Comparison of ENCODE assay signal across 8 cellular contexts in genomic region chr2:14634223-14634884, GRCh38. TPM values are rescaled to one million over a fixed set of nuclear protein-coding genes. Genes with fewer than 3 reads are reported as not detected.
DNase-seq lines count a peak whose midpoint lies in the region; ATAC-seq, FAIRE-seq and TF ChIP-seq lines count a peak whose summit lies in the region.

No MANE protein-coding gene starts in this region.

- no peaks in the 10 kb centered on the region for H3K9me3 ChIP-seq in smooth muscle cell (replicated peaks; ENCODE audit: low read depth)

- peaks cover 54% of the 10 kb centered on the region for H3K27me3 ChIP-seq in H7 (ENCODE audit: control insufficient read depth, insufficient read depth, low read length)
- H3K27me3 ChIP-seq in kidney epithelial cell (ENCODE audit: control insufficient read depth, insufficient read depth, low read length) = no peaks in the 10 kb centered on the region
- peaks cover 88% of the 10 kb centered on the region for H3K27me3 ChIP-seq in smooth muscle cell (ENCODE audit: low read depth)

- H4K20me1 ChIP-seq in smooth muscle cell (ENCODE audit: low read depth) = no peaks in the 10 kb centered on the region

- peak overlapping the region; percentile 69 for H3K4me3 Mint-ChIP-seq in chondrocyte (ENCODE audit: unreplicated experiment)

- H3K27ac Mint-ChIP-seq in chondrocyte (ENCODE audit: unreplicated experiment) = no peak overlapping the region

- H3K9ac ChIP-seq in smooth muscle cell (ENCODE audit: low read depth) = no peak overlapping the region

- TF ChIP-seq CTCF in D721Med (IDR thresholded peaks at IDR 0.05; ENCODE audit: insufficient read depth, missing control alignments) = peak; percentile 73
- peak; percentile 80 for TF ChIP-seq CTCF in chondrocyte (IDR thresholded peaks at IDR 0.05)
- peak; percentile 86 for TF ChIP-seq CTCF in kidney epithelial cell (IDR thresholded peaks at IDR 0.05; ENCODE audit: insufficient read depth, low read length, poor library complexity, severe bottlenecking)
- TF ChIP-seq CTCF in smooth muscle cell (IDR thresholded peaks at IDR 0.05; ENCODE audit: borderline replicate concordance, insufficient read depth, poor library complexity, severe bottlenecking) = peak; percentile 53

- no peaks in the 10 kb centered on the region for H3K79me2 ChIP-seq in smooth muscle cell (ENCODE audit: low read depth)

- no peaks in the 10 kb centered on the region for H3K4me1 ChIP-seq in smooth muscle cell (ENCODE audit: low read depth)

- H3K27me3 Mint-ChIP-seq in chondrocyte (ENCODE audit: low read depth) = peaks cover 67% of the 10 kb centered on the region

- H3F3A ChIP-seq in smooth muscle cell (ENCODE audit: low read depth) = no peaks in the 10 kb centered on the region

- H3K4me1 Mint-ChIP-seq in chondrocyte (ENCODE audit: low read depth) = peaks cover 19% of the 10 kb centered on the region

- no peak for ATAC-seq in HG03108 (IDR thresholded peaks at IDR 0.05; ENCODE audit: unreplicated experiment)

- no peaks in the 10 kb centered on the region for H3K9me3 Mint-ChIP-seq in chondrocyte (ENCODE audit: low read depth)

- H3K4me3 ChIP-seq in H7 (ENCODE audit: insufficient read depth, low read depth, low read length) (peak overlapping the region; percentile 54), kidney epithelial cell (ENCODE audit: low read depth, low read length) (peak overlapping the region; percentile 47), smooth muscle cell (peak overlapping the region; percentile 63)

- no peak for FAIRE-seq in D721Med (lab: Jason Lieb, UNC)

- H2AFZ ChIP-seq in smooth muscle cell (ENCODE audit: low read depth) = peak overlapping the region; percentile 82

- DNase-seq in D721Med (ENCODE audit: insufficient read length, low spot score) (peak; percentile 56), H7 (peak; percentile 90), NCI-H345 (lab: John Stamatoyannopoulos, UW) (peak; percentile 90), chondrocyte (ENCODE audit: low spot score) (peak; percentile 91), kidney epithelial cell (ENCODE audit: low read depth) (peak; percentile 44), smooth muscle cell (lab: John Stamatoyannopoulos, UW; ENCODE audit: unreplicated experiment) (no peak)
- no peak for DNase-seq in activated effector memory CD4-positive, alpha-beta T cell treated with Interleukin-2 at 50 U/mL for 16 hours

- WGBS in smooth muscle cell (ENCODE audit: low lambda C conversion rate) = 1% methylated on average over 66 of the region's 67 CpGs

- H3K36me3 Mint-ChIP-seq in chondrocyte (ENCODE audit: low read depth) = no peaks in the 10 kb centered on the region

- H3K4me2 ChIP-seq in smooth muscle cell = peak overlapping the region; percentile 89

- H3K27ac ChIP-seq in smooth muscle cell (ENCODE audit: low read depth) = no peak overlapping the region

- H3K36me3 ChIP-seq in H7 (replicated peaks; ENCODE audit: control insufficient read depth, insufficient read depth, low read length) (no peaks in the 10 kb centered on the region), kidney epithelial cell (ENCODE audit: control insufficient read depth, insufficient read depth, low read length) (no peaks in the 10 kb centered on the region), smooth muscle cell (ENCODE audit: low read depth) (no peaks in the 10 kb centered on the region)

RNA-seq across cellular contexts. Expression of gene LRATD1, which starts 1.8 kb away (rescaled TPM):
- 1.1 and 1.3 TPM in 2 replicates for total RNA-seq in H7 (2014; rRNA removed; shearing (Covaris generic))
- total RNA-seq in chondrocyte (not detected in 3 replicates), kidney epithelial cell (11.4 and 11.6 TPM in 2 replicates), smooth muscle cell (7.0 and 9.3 TPM in 2 replicates)
- polyA plus RNA-seq in smooth muscle cell = 4.6 and 7.9 TPM in 2 replicates

Comparison
In these comparisons a context has a peak if more than half of its experiments do, and no peak if none do; other contexts are left out.
1. DNase-seq: peak in D721Med (single experiment), H7 (single experiment), NCI-H345 (single experiment), chondrocyte (single experiment) and kidney epithelial cell (single experiment); none in smooth muscle cell (single experiment) and activated effector memory CD4-positive, alpha-beta T cell treated with Interleukin-2 at 50 U/mL for 16 hours (single experiment).
2. Peak in every context shown above with its lines, with median percentiles within 50 percentile points of each other: CTCF ChIP-seq and H3K4me3 ChIP-seq.